22 cellular contexts compared by ENCODE assay signal in the genomic region with DNA sequence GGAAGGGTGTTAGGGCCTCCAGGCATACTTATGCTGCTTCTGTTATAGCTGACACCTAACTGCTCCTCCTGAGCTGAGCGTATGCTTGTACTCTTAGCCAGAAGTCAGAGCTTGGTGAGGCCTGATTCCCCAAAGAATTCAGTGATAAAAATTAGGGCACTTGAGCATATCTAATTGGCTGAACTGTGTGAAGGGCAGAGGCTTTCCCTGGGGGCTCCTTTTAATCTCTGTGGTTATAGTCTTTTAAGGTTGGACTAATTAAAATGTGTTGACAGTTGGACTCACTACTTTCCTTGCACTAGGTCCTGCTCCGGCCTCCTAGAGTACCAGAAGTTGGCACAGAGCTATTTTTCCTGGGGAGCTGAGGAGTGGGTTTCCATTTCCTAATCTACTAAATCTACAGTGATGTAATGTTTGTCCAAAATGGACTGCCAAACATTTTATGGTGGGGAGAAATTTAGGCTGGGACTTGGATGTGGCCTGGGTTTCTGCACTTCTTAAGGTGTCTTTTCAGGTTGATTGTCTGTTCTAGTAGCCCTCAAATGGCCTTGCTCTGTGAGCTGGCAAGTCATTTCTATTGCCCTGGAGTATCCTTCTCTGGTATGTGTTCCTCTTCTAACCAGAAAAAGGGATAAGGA. TPM values are rescaled to one million over a fixed set of nuclear protein-coding genes. Genes with fewer than 3 reads are reported as not detected.
DNase-seq lines count a peak whose midpoint lies in the region; ATAC-seq and TF ChIP-seq lines count a peak whose summit lies in the region.
"Had no signal": no experiment of that assay in that cellular context is flagged by ENCODE, and none has a peak within 500 bp of the region (broad histone marks: within the 10 kb centered on the region; RNA-seq: fewer than 3 reads in every experiment).

No MANE protein-coding gene starts in this region.

- POLR2A ChIA-PET in A673 (lab: Charles Lee; ENCODE audit: low non-redundant PET), result no interaction called here

- H3K4me3 Mint-ChIP-seq in CD4-positive, CD25-positive, alpha-beta regulatory T cell, result peak overlapping the region in 1 of 4 donors; percentile 17
- H3K4me3 Mint-ChIP-seq in memory B cell, result no peak overlapping the region
- H3K4me3 Mint-ChIP-seq: activated naive CD8-positive, alpha-beta T cell treated with anti-CD3 and anti-CD28 coated beads, Interleukin-2, amount 10 ng/mL, durations not matched to agents 7 days and 5 days; activated T-helper 1 cell treated with anti-CD3 and anti-CD28 coated beads, Interleukin-12 subunit alpha, Interleukin-12 subunit beta, Interleukin-2, Interleukin-4 antibody, amounts not matched to agents 30 ng/mL and 10 ng/mL and 1 ng/mL, durations not matched to agents 14 hours and 24 hours and 36 hours; neural crest cell; stimulated activated effector memory CD8-positive, alpha-beta T cell treated with anti-CD3 and anti-CD28 coated beads, Interleukin-12 subunit alpha, Interleukin-12 subunit beta, amount 100 ng/mL, for 72 hours had no signal

- no peak for ATAC-seq in CD4-positive, CD25-positive, alpha-beta regulatory T cell (ENCODE audit: low read depth in 2 of 2)
- ATAC-seq in memory B cell (ENCODE audit: low read depth) (no peak), HG02642 (IDR thresholded peaks at IDR 0.05; ENCODE audit: poor library complexity, unreplicated experiment) (no peak), HG03108 (IDR thresholded peaks at IDR 0.05; ENCODE audit: unreplicated experiment) (no peak)
- ATAC-seq: heart left ventricle; left cardiac atrium; Right ventricle myocardium inferior; stimulated activated effector memory CD8-positive, alpha-beta T cell treated with anti-CD3 and anti-CD28 coated beads, Interleukin-12 subunit alpha, Interleukin-12 subunit beta, amount 100 ng/mL, for 72 hours had no signal

- peaks cover 17% of the 10 kb centered on the region for H3K36me3 Mint-ChIP-seq in CD4-positive, CD25-positive, alpha-beta regulatory T cell
- no peaks in the 10 kb centered on the region for H3K36me3 Mint-ChIP-seq in memory B cell

- H3K4me1 Mint-ChIP-seq in CD4-positive, CD25-positive, alpha-beta regulatory T cell, result peaks cover 36 to 87% (median 74%) of the 10 kb centered on the region in 4 donors
- H3K4me1 Mint-ChIP-seq in memory B cell, result peaks cover 57% of the 10 kb centered on the region

- H3K27me3 ChIP-seq in A673 (replicated peaks; ENCODE audit: insufficient read depth, low read depth, low read length, poor library complexity) (no peaks in the 10 kb centered on the region), WERI-Rb-1 (ENCODE audit: insufficient read depth, low read depth, severe bottlenecking) (no peaks in the 10 kb centered on the region)
- H3K27me3 ChIP-seq in CD4-positive, CD25-positive, alpha-beta regulatory T cell (ENCODE audit: control insufficient read depth, insufficient read depth, low read length), result no peaks in the 10 kb centered on the region
- H3K27me3 ChIP-seq: dorsolateral prefrontal cortex, heart left ventricle had no signal

- H3K4me3 ChIP-seq in A673 (ENCODE audit: low read depth, low read length, poor library complexity, severe bottlenecking) (no peak overlapping the region), WERI-Rb-1 (ENCODE audit: low read depth, low read length) (no peak overlapping the region)
- no peak overlapping the region for H3K4me3 ChIP-seq in CD4-positive, CD25-positive, alpha-beta regulatory T cell (ENCODE audit: low read depth, low read length)
- H3K4me3 ChIP-seq: dorsolateral prefrontal cortex, HAP-1, heart left ventricle had no signal

- no peaks in the 10 kb centered on the region for H3K9me3 ChIP-seq in A673 (ENCODE audit: low read depth, low read length, poor library complexity, severe bottlenecking)
- no peaks in the 10 kb centered on the region for H3K9me3 ChIP-seq in CD4-positive, CD25-positive, alpha-beta regulatory T cell (ENCODE audit: control insufficient read depth in 2 of 2, low read length in 2 of 2)
- no peaks in the 10 kb centered on the region for H3K9me3 ChIP-seq in WERI-Rb-1 (ENCODE audit: severe bottlenecking)
- H3K9me3 ChIP-seq: HAP-1, heart left ventricle had no signal

- H3K4me1 ChIP-seq in A673 (ENCODE audit: insufficient read depth, low read length, poor library complexity, severe bottlenecking), result peaks cover 3% of the 10 kb centered on the region
- H3K4me1 ChIP-seq in CD4-positive, CD25-positive, alpha-beta regulatory T cell (ENCODE audit: control insufficient read depth, insufficient read depth, low read length, poor library complexity, severe bottlenecking), result peaks cover 58% of the 10 kb centered on the region

- no TSS peak for BruUV-seq in A673 (replicated peaks; lab: Mats Ljungman, UMichigan)

- intact Hi-C loops in A673 (cut with micrococcal nuclease; ENCODE audit: unreplicated experiment), result no loop called here

- H3K36me3 ChIP-seq in A673 (ENCODE audit: insufficient read depth, low read length, poor library complexity, severe bottlenecking) (no peaks in the 10 kb centered on the region), WERI-Rb-1 (no peaks in the 10 kb centered on the region)
- no peaks in the 10 kb centered on the region for H3K36me3 ChIP-seq in CD4-positive, CD25-positive, alpha-beta regulatory T cell (ENCODE audit: control insufficient read depth, insufficient read depth, low read length)
- H3K36me3 ChIP-seq: HAP-1, heart left ventricle had no signal

- no peak overlapping the region for H3K27ac ChIP-seq in A673 (ENCODE audit: low read depth, low read length, poor library complexity, severe bottlenecking)
- H3K27ac ChIP-seq in CD4-positive, CD25-positive, alpha-beta regulatory T cell (ENCODE audit: insufficient read depth, low read length, poor library complexity, severe bottlenecking), result no peak overlapping the region
- no peak overlapping the region for H3K27ac ChIP-seq in WERI-Rb-1
- H3K27ac ChIP-seq: dorsolateral prefrontal cortex, heart left ventricle had no signal

- CTCF ChIA-PET in A673 (lab: Charles Lee), result no interaction called here

- H3K27me3 Mint-ChIP-seq in CD4-positive, CD25-positive, alpha-beta regulatory T cell, result no peaks in the 10 kb centered on the region
- no peaks in the 10 kb centered on the region for H3K27me3 Mint-ChIP-seq in memory B cell
- H3K27me3 Mint-ChIP-seq: activated naive CD8-positive, alpha-beta T cell treated with anti-CD3 and anti-CD28 coated beads, Interleukin-2, amount 10 ng/mL, durations not matched to agents 7 days and 5 days had no signal

- DNase-seq in A673 (ENCODE audit: low spot score) (peak; percentile 36), NCI-H82 treated with DMSO at 0.1 percent for 48 hours (lab: John Stamatoyannopoulos, UW; ENCODE audit: unreplicated experiment) (peak; percentile 47), memory B cell (ENCODE audit: low spot score in 2 of 2) (no peak), putamen (ENCODE audit: low spot score) (no peak), WERI-Rb-1 (no peak)
- no peak for DNase-seq in CD4-positive, CD25-positive, alpha-beta regulatory T cell
- DNase-seq: activated CD4-positive, alpha-beta T cell treated with anti-CD3 and anti-CD28 coated beads for 1 hour; activated naive CD8-positive, alpha-beta T cell treated with anti-CD3 and anti-CD28 coated beads, Interleukin-2, amount 10 ng/mL, durations not matched to agents 7 days and 5 days; dorsolateral prefrontal cortex; heart left ventricle; Kasumi-1; left cardiac atrium; NCI-H2171; NCI-H526; stimulated activated CD4-positive, alpha-beta T cell treated with anti-CD3 and anti-CD28 coated beads, Interleukin-2, amount 100 ng/mL, for 24 hours had no signal

- no peaks in the 10 kb centered on the region for H3K9me3 Mint-ChIP-seq in CD4-positive, CD25-positive, alpha-beta regulatory T cell
- no peaks in the 10 kb centered on the region for H3K9me3 Mint-ChIP-seq in memory B cell
- H3K9me3 Mint-ChIP-seq: activated naive CD8-positive, alpha-beta T cell treated with anti-CD3 and anti-CD28 coated beads, Interleukin-2, amount 10 ng/mL, durations not matched to agents 7 days and 5 days; activated T-helper 1 cell treated with anti-CD3 and anti-CD28 coated beads, Interleukin-12 subunit alpha, Interleukin-12 subunit beta, Interleukin-2, Interleukin-4 antibody, amounts not matched to agents 30 ng/mL and 10 ng/mL and 1 ng/mL, durations not matched to agents 14 hours and 24 hours and 36 hours; neural crest cell; stimulated activated effector memory CD8-positive, alpha-beta T cell treated with anti-CD3 and anti-CD28 coated beads, Interleukin-12 subunit alpha, Interleukin-12 subunit beta, amount 100 ng/mL, for 72 hours had no signal

- peak overlapping the region; percentile 61 to 74 (median 66) for H3K27ac Mint-ChIP-seq in CD4-positive, CD25-positive, alpha-beta regulatory T cell
- H3K27ac Mint-ChIP-seq in memory B cell, result peak overlapping the region; percentile 51
- H3K27ac Mint-ChIP-seq: activated naive CD8-positive, alpha-beta T cell treated with anti-CD3 and anti-CD28 coated beads, Interleukin-2, amount 10 ng/mL, durations not matched to agents 7 days and 5 days; activated T-helper 1 cell treated with anti-CD3 and anti-CD28 coated beads, Interleukin-12 subunit alpha, Interleukin-12 subunit beta, Interleukin-2, Interleukin-4 antibody, amounts not matched to agents 30 ng/mL and 10 ng/mL and 1 ng/mL, durations not matched to agents 14 hours and 24 hours and 36 hours; stimulated activated effector memory CD8-positive, alpha-beta T cell treated with anti-CD3 and anti-CD28 coated beads, Interleukin-12 subunit alpha, Interleukin-12 subunit beta, amount 100 ng/mL, for 72 hours had no signal

- no peak for TF ChIP-seq CTCF in A673 (conservative IDR thresholded peaks at IDR 0.05; ENCODE audit: low read depth, low read length)
- TF ChIP-seq CTCF in WERI-Rb-1 (IDR thresholded peaks at IDR 0.05; ENCODE audit: low read depth, low read length), result no peak

RNA-seq across cellular contexts. Expression of gene STIM1, which starts 18.4 kb away (rescaled TPM):
- total RNA-seq in A673 (2021), result 14.2 and 18.6 TPM in 2 replicates
- 134 TPM for total RNA-seq in CD4-positive, CD25-positive, alpha-beta regulatory T cell
- 10 to 100 TPM; 25.7 to 30.6 (median 29.7) TPM for polyA plus RNA-seq in CD4-positive, CD25-positive, alpha-beta regulatory T cell

RNA-seq across cellular contexts. Expression of gene RHOG, which starts 33.1 kb away (rescaled TPM):
- total RNA-seq in A673 (2021), result 27.6 and 33.9 TPM in 2 replicates
- 173 TPM for total RNA-seq in CD4-positive, CD25-positive, alpha-beta regulatory T cell
- 100 to 1,000 TPM; 222 to 276 (median 240) TPM for polyA plus RNA-seq in CD4-positive, CD25-positive, alpha-beta regulatory T cell

Comparison
In these comparisons a context has a peak if more than half of its experiments do, and no peak if none do; other contexts are left out.
1. DNase-seq: peak in A673 (single experiment) and NCI-H82 treated with DMSO at 0.1 percent for 48 hours (single experiment); none in CD4-positive, CD25-positive, alpha-beta regulatory T cell (0 of 3), memory B cell (0 of 2), putamen (single experiment) and WERI-Rb-1 (single experiment).